In genomic region chr7:128455556-128456254, GRCh38 we compare ENCODE assay signal across 8 cellular contexts. TPM values are rescaled to one million over a fixed set of nuclear protein-coding genes. Genes with fewer than 3 reads are reported as not detected.
DNase-seq lines count a peak whose midpoint lies in the region; ATAC-seq and TF ChIP-seq lines count a peak whose summit lies in the region.

A gene with protein sequence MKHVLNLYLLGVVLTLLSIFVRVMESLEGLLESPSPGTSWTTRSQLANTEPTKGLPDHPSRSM (plus strand): TSS chr7:128455878. CDS start chr7:128457269, 1,391 bp downstream.

- peak; percentile 79 for DNase-seq in NCI-H1694 (lab: John Stamatoyannopoulos, UW)
- peak; percentile 82 for DNase-seq in amniotic stem cell (lab: John Stamatoyannopoulos, UW)
- DNase-seq in left ventricle myocardium inferior = peak; percentile 95
- peak; percentile 72 for DNase-seq in progenitor cell of endocrine pancreas (ENCODE audit: low spot score, unreplicated experiment)
- DNase-seq in upper lobe of right lung = peak; percentile 97

- no peaks in the 10 kb centered on the region for H3K27me3 ChIP-seq in left ventricle myocardium inferior (ENCODE audit: low read depth)
- H3K27me3 ChIP-seq in upper lobe of right lung = no peaks in the 10 kb centered on the region

- H3K9me3 ChIP-seq in left ventricle myocardium inferior (replicated peaks) (no peaks in the 10 kb centered on the region), upper lobe of right lung (no peaks in the 10 kb centered on the region)

- H3K36me3 ChIP-seq in left ventricle myocardium inferior = peaks cover 8% of the 10 kb centered on the region
- H3K36me3 ChIP-seq in upper lobe of right lung = no peaks in the 10 kb centered on the region

- H3K4me1 Mint-ChIP-seq in T-helper 1 cell treated with Interleukin-12 subunit alpha and Interleukin-12 subunit beta and Interleukin-4 antibody, amounts not matched to agents 30 μg/mL and 1 μg/mL, for 36 hours (ENCODE audit: low read depth) = peaks cover 43% of the 10 kb centered on the region
- H3K4me1 Mint-ChIP-seq in progenitor cell of endocrine pancreas (ENCODE audit: low read depth) = peaks cover 40% of the 10 kb centered on the region

- H3K4me3 Mint-ChIP-seq in T-helper 1 cell treated with Interleukin-12 subunit alpha and Interleukin-12 subunit beta and Interleukin-4 antibody, amounts not matched to agents 30 μg/mL and 1 μg/mL, for 36 hours = peak within 1 kb of the TSS; percentile 88
- H3K4me3 Mint-ChIP-seq in progenitor cell of endocrine pancreas (ENCODE audit: low read depth) = peak within 1 kb of the TSS; percentile 97

- peak within 1 kb of the TSS; percentile 97 for H3K27ac Mint-ChIP-seq in T-helper 1 cell treated with Interleukin-12 subunit alpha and Interleukin-12 subunit beta and Interleukin-4 antibody, amounts not matched to agents 30 μg/mL and 1 μg/mL, for 36 hours
- peak within 1 kb of the TSS; percentile 96 for H3K27ac Mint-ChIP-seq in progenitor cell of endocrine pancreas

- H3K9me3 Mint-ChIP-seq in T-helper 1 cell treated with Interleukin-12 subunit alpha and Interleukin-12 subunit beta and Interleukin-4 antibody, amounts not matched to agents 30 μg/mL and 1 μg/mL, for 36 hours = no peaks in the 10 kb centered on the region
- no peaks in the 10 kb centered on the region for H3K9me3 Mint-ChIP-seq in progenitor cell of endocrine pancreas (ENCODE audit: low read depth)

- peaks cover 10% of the 10 kb centered on the region for H3K36me3 Mint-ChIP-seq in T-helper 1 cell treated with Interleukin-12 subunit alpha and Interleukin-12 subunit beta and Interleukin-4 antibody, amounts not matched to agents 30 μg/mL and 1 μg/mL, for 36 hours (ENCODE audit: low read depth)
- H3K36me3 Mint-ChIP-seq in progenitor cell of endocrine pancreas (ENCODE audit: insufficient read depth) = peaks cover 9% of the 10 kb centered on the region

- intact Hi-C loops in left ventricle myocardium inferior (cut with micrococcal nuclease) (no loop called here), upper lobe of right lung (cut with DNase I) (no loop called here)

- no peak for TF ChIP-seq CTCF in left ventricle myocardium inferior (IDR thresholded peaks at IDR 0.05; ENCODE audit: borderline replicate concordance)
- TF ChIP-seq CTCF in progenitor cell of endocrine pancreas (IDR thresholded peaks at IDR 0.05; ENCODE audit: unreplicated experiment) = no peak
- TF ChIP-seq CTCF in upper lobe of right lung (IDR thresholded peaks at IDR 0.05) = no peak

- peaks cover 26% of the 10 kb centered on the region for H3K27me3 Mint-ChIP-seq in T-helper 1 cell treated with Interleukin-12 subunit alpha and Interleukin-12 subunit beta and Interleukin-4 antibody, amounts not matched to agents 30 μg/mL and 1 μg/mL, for 36 hours (ENCODE audit: low read depth)
- peaks cover 4% of the 10 kb centered on the region for H3K27me3 Mint-ChIP-seq in progenitor cell of endocrine pancreas

- ATAC-seq in GM18498 (IDR thresholded peaks at IDR 0.05; ENCODE audit: unreplicated experiment) (peak; percentile 87), HG02885 (IDR thresholded peaks at IDR 0.05; ENCODE audit: poor library complexity, unreplicated experiment) (peak; percentile 87), upper lobe of right lung (peak; percentile 98)

- H3K4me3 ChIP-seq in left ventricle myocardium inferior (peak within 1 kb of the TSS; percentile 88), upper lobe of right lung (peak within 1 kb of the TSS; percentile 82)

- peaks cover 66% of the 10 kb centered on the region for H3K4me1 ChIP-seq in left ventricle myocardium inferior
- peaks cover 35% of the 10 kb centered on the region for H3K4me1 ChIP-seq in upper lobe of right lung

- peak within 1 kb of the TSS; percentile 96 for H3K27ac ChIP-seq in left ventricle myocardium inferior (replicated peaks)
- peak within 1 kb of the TSS; percentile 92 for H3K27ac ChIP-seq in upper lobe of right lung

RNA-seq across cellular contexts. Expression of the gene that starts here (rescaled TPM):
- total RNA-seq in left ventricle myocardium inferior (7.9 TPM), progenitor cell of endocrine pancreas (36.8 TPM in 2 replicates), upper lobe of right lung (8.9 TPM)

Comparison
In these comparisons a context has a peak if more than half of its experiments do, and no peak if none do; other contexts are left out.
1. Peak in every context shown above with its lines: DNase-seq, ATAC-seq, H3K4me3 ChIP-seq and H3K27ac ChIP-seq.